Comparison of ENCODE assay signal across 18 cellular contexts in the genomic region with DNA sequence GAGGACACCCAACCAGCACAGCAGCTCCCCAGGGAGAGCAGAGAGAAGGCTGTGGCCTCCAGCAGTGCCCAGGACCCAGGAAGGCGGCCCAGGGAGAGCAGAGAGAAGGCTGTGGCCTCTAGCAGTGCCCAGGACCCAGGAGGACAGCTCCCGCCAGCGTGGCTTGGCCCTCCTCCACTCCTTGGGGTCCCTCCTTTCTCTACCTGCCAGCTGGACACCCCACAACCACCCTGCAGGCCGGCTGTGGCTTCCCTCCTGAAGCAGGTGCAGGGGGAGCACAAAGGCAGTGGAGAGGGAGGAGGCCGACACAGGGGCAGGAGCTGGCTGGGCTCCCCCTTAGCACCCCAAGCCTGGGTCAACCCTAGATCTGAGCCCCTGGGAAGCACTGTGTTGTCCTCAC. TPM values are rescaled to one million over a fixed set of nuclear protein-coding genes. Genes with fewer than 3 reads are reported as not detected.
DNase-seq lines count a peak whose midpoint lies in the region; ATAC-seq, FAIRE-seq and TF ChIP-seq lines count a peak whose summit lies in the region.
"Had no signal": no experiment of that assay in that cellular context is flagged by ENCODE, and none has a peak within 500 bp of the region (broad histone marks: within the 10 kb centered on the region; RNA-seq: fewer than 3 reads in every experiment).

No MANE protein-coding gene starts in this region.

- no peak for TF ChIP-seq POLR2A in vagina (IDR thresholded peaks at IDR 0.05)

- H3K4me2 ChIP-seq in SK-N-SH, result no peak overlapping the region
- H3K4me2 ChIP-seq in trophoblast cell (ENCODE audit: low read length), result no peak overlapping the region

- TF ChIP-seq CTCF in SK-N-SH (IDR thresholded peaks at IDR 0.05) (no peak), kidney (IDR thresholded peaks at IDR 0.05; ENCODE audit: borderline replicate concordance, extremely low read depth, insufficient read depth) (no peak), vagina (IDR thresholded peaks at IDR 0.05) (no peak)

- H3K9me2 ChIP-seq in SK-N-SH, result no peaks in the 10 kb centered on the region

- H3K9ac ChIP-seq in SK-N-SH, result no peak overlapping the region
- H3K9ac ChIP-seq in kidney (ENCODE audit: low read length in 2 of 2), result no peak overlapping the region
- no peak overlapping the region for H3K9ac ChIP-seq in trophoblast cell (ENCODE audit: low read length)

- FAIRE-seq in kidney (lab: Jason Lieb, UNC), result no peak
- FAIRE-seq: G401.6, GM12891, HTR-8/SVneo had no signal

- no peak overlapping the region for H2BK12ac ChIP-seq in trophoblast cell (ENCODE audit: low read length)

- no peak overlapping the region for H3K14ac ChIP-seq in trophoblast cell (ENCODE audit: low read length)

- H3K36me3 ChIP-seq in SK-N-SH (replicated peaks in 1 of 2; ENCODE audit: control insufficient read depth in 1 of 2, insufficient read depth in 2 of 2, low read length in 1 of 2) (peaks cover 5 to 29% of the 10 kb centered on the region in 2 experiments), kidney (ENCODE audit: control insufficient read depth in 1 of 2, insufficient read depth in 2 of 2, low read length in 2 of 2) (peaks cover 0 to 6% of the 10 kb centered on the region in 2 donors), trophoblast cell (ENCODE audit: control insufficient read depth in 1 of 2, insufficient read depth in 2 of 2, low read length in 2 of 2) (peaks cover 17 to 18% of the 10 kb centered on the region in 2 experiments), vagina (no peaks in the 10 kb centered on the region)

- H4K8ac ChIP-seq in trophoblast cell (ENCODE audit: low read depth, low read length), result no peak overlapping the region

- H2AFZ ChIP-seq in SK-N-SH (ENCODE audit: low read depth) (no peak overlapping the region), trophoblast cell (ENCODE audit: insufficient read depth, low read length, poor library complexity) (no peak overlapping the region)

- H3K79me2 ChIP-seq in SK-N-SH (ENCODE audit: insufficient read depth) (no peaks in the 10 kb centered on the region), trophoblast cell (ENCODE audit: control insufficient read depth, insufficient read depth, low read length, poor library complexity) (no peaks in the 10 kb centered on the region)

- no peaks in the 10 kb centered on the region for H4K20me1 ChIP-seq in SK-N-SH (ENCODE audit: insufficient read depth)

- H3K27ac ChIP-seq in SK-N-SH (ENCODE audit: low read depth in 2 of 2, low read length in 1 of 2), result no peak overlapping the region
- H3K27ac ChIP-seq in kidney (ENCODE audit: low read depth in 2 of 2, low read length in 2 of 2), result no peak overlapping the region
- no peak overlapping the region for H3K27ac ChIP-seq in trophoblast cell (ENCODE audit: low read depth, low read length)
- peak overlapping the region; percentile 66 for H3K27ac ChIP-seq in vagina

- H3K27me3 ChIP-seq in SK-N-SH (ENCODE audit: insufficient read depth), result no peaks in the 10 kb centered on the region
- no peaks in the 10 kb centered on the region for H3K27me3 ChIP-seq in trophoblast cell (ENCODE audit: insufficient read depth, low read length)
- no peaks in the 10 kb centered on the region for H3K27me3 ChIP-seq in vagina

- H3K23ac ChIP-seq in trophoblast cell (ENCODE audit: low read length), result no peak overlapping the region

- DNase-seq in SK-N-SH (peak; percentile 28), kidney (peak; percentile 58), trophoblast cell (no peak), vagina (ENCODE audit: extremely low spot score in 2 of 2) (no peak), DMS79 treated with DMSO at 0.1 percent for 48 hours (lab: John Stamatoyannopoulos, UW) (no peak), NCI-H2227 treated with DMSO at 0.1 percent for 48 hours (lab: John Stamatoyannopoulos, UW) (no peak), cerebellum (ENCODE audit: low spot score) (no peak)
- DNase-seq: 8988T, COR-L47, HCEC 1CT, MV-4-11, NCI-H1436, NCI-H524 treated with DMSO at 0.1 percent for 48 hours, RPMI8226 had no signal

- intact Hi-C loops in kidney (cut with DNase I) (loop anchor here (10.0 kb wide), 1 partner anchor 117 kb away; the partner anchor contains the start of genes DCXR and RAC3), vagina (cut with DNase I) (loop anchor here (5.0 to 10.0 kb wide), 2 partner anchors 120 to 197 kb away; partner anchors contain the start of gene RAC3)

- H4K12ac ChIP-seq in trophoblast cell (ENCODE audit: low read depth, low read length), result no peak overlapping the region

- no peak overlapping the region for H3K18ac ChIP-seq in trophoblast cell (ENCODE audit: low read length)

- POLR2A ChIA-PET in SK-N-SH (lab: Yijun Ruan, JAX), result interaction anchor here (1.0 to 1.3 kb wide), 2 partner anchors 46 to 122 kb away, joined by 3 read pairs; no protein-coding TSS in a partner anchor

- no peaks in the 10 kb centered on the region for H3K79me1 ChIP-seq in trophoblast cell (ENCODE audit: low read length)

- H3K4me3 ChIP-seq in SK-N-SH (ENCODE audit: low read depth in 2 of 2, low read length in 1 of 2) (no peak overlapping the region), kidney (ENCODE audit: low read length in 2 of 2) (no peak overlapping the region), trophoblast cell (ENCODE audit: low read depth, low read length) (no peak overlapping the region), vagina (no peak overlapping the region)

- WGBS in SK-N-SH (ENCODE audit: low lambda C conversion rate), result 94% methylated on average over 5 of the region's 5 CpGs
- WGBS in trophoblast cell (ENCODE audit: extremely low coverage, insufficient coverage, insufficient read length), result no CpG with 5 or more reads among the region's 5 CpGs

- TF ChIP-seq EP300 in SK-N-SH (IDR thresholded peaks at IDR 0.05; ENCODE audit: borderline replicate concordance in 1 of 2, low read depth in 1 of 2, low read length in 1 of 2), result no peak

- no peak overlapping the region for H2AK5ac ChIP-seq in trophoblast cell (ENCODE audit: low read length)

- no peak for ATAC-seq in SK-N-SH treated with all-trans-retinoic acid at 6 μM for 48 hours

- no peak for TF ChIP-seq RAD21 in SK-N-SH (IDR thresholded peaks at IDR 0.05; ENCODE audit: low read length)

- H3K4me1 ChIP-seq in SK-N-SH (ENCODE audit: control insufficient read depth in 1 of 2, insufficient read depth in 2 of 2, low read depth in 1 of 2, low read length in 1 of 2), result no peaks in the 10 kb centered on the region
- no peaks in the 10 kb centered on the region for H3K4me1 ChIP-seq in kidney (ENCODE audit: control insufficient read depth in 1 of 2, insufficient read depth in 1 of 2, low read depth in 1 of 2, low read length in 2 of 2)
- H3K4me1 ChIP-seq in trophoblast cell (ENCODE audit: control insufficient read depth in 1 of 2, insufficient read depth in 2 of 2, low read length in 2 of 2), result peaks cover 9 to 14% of the 10 kb centered on the region in 2 experiments
- H3K4me1 ChIP-seq in vagina, result peaks cover 22% of the 10 kb centered on the region

- no peak overlapping the region for H2BK5ac ChIP-seq in trophoblast cell (ENCODE audit: low read depth, low read length, poor library complexity)

- CTCF ChIA-PET in SK-N-SH (lab: Yijun Ruan, JAX), result interaction anchor here (1.0 to 8.7 kb wide), 9 partner anchors 29 to 192 kb away, joined by 3 to 174 read pairs (median 6); partner anchors contain the start of genes DCXR and RAC3

- H3K4ac ChIP-seq in trophoblast cell (ENCODE audit: low read depth, low read length), result peak overlapping the region; percentile 7

- H4K91ac ChIP-seq in trophoblast cell (ENCODE audit: low read depth, low read length), result peak overlapping the region; percentile 13

- H3K9me3 ChIP-seq in SK-N-SH (no peaks in the 10 kb centered on the region), kidney (ENCODE audit: control insufficient read depth in 1 of 2, low read length in 2 of 2) (no peaks in the 10 kb centered on the region), trophoblast cell (ENCODE audit: insufficient read depth, low read depth, low read length) (no peaks in the 10 kb centered on the region), vagina (no peaks in the 10 kb centered on the region)

- peaks cover 13% of the 10 kb centered on the region for H3F3A ChIP-seq in SK-N-SH (replicated peaks; ENCODE audit: insufficient read depth)

- H2BK120ac ChIP-seq in trophoblast cell (ENCODE audit: insufficient read depth, low read length, poor library complexity), result no peak overlapping the region

TF ChIP-seq in SK-N-SH, 30 proteins besides CTCF, POLR2A, EP300 and RAD21 (continues in another document):
- no peak for TF ChIP-seq NFIC (IDR thresholded peaks at IDR 0.05; ENCODE audit: borderline replicate concordance)

TF ChIP-seq in SK-N-SH treated with all-trans-retinoic acid at 6 μM for 48 hours, 23 proteins besides CTCF, POLR2A, EP300 and RAD21 (continues in another document):
- no peak for TF ChIP-seq PATZ1 (CRISPR knock-in tag; IDR thresholded peaks at IDR 0.05; ENCODE audit: borderline replicate concordance)
- TF ChIP-seq ZFP3 (CRISPR knock-in tag; IDR thresholded peaks at IDR 0.05), result no peak
- no peak for TF ChIP-seq ARNTL (CRISPR knock-in tag; IDR thresholded peaks at IDR 0.05; ENCODE audit: borderline replicate concordance, low read depth)

RNA-seq across cellular contexts. Expression of gene FASN, which starts 54.1 kb away (rescaled TPM):
- polyA plus RNA-seq in SK-N-SH (2012; rRNA removed) (28.1 and 55.1 TPM in 2 replicates), kidney (ENCODE audit: insufficient read depth, low read depth, low replicate concordance) (13.6 TPM)
- 15.2 and 34.0 TPM in 2 replicates for polyA plus RNA-seq in SK-N-SH (2012; cell fraction: cytosol; rRNA removed)
- 174 and 219 TPM in 2 replicates for polyA plus RNA-seq in SK-N-SH (2012; cell fraction: nucleus; rRNA removed)
- total RNA-seq in kidney (43.3 TPM), vagina (127 TPM), cerebellum (62.7 TPM)
- polyA plus RNA-seq in trophoblast cell (2013), result 120 and 124 TPM in 2 replicates

Comparison
In these comparisons a context has a peak if more than half of its experiments do, and no peak if none do; other contexts are left out.
1. DNase-seq: peak in SK-N-SH (single experiment) and kidney (single experiment); none in trophoblast cell (0 of 2), vagina (0 of 2), DMS79 treated with DMSO at 0.1 percent for 48 hours (single experiment), NCI-H2227 treated with DMSO at 0.1 percent for 48 hours (single experiment) and cerebellum (single experiment).